15 cellular contexts compared by ENCODE assay signal in genomic region chr3:99394831-99395733, GRCh38.
DNase-seq lines count a peak whose midpoint lies in the region; ATAC-seq and TF ChIP-seq lines count a peak whose summit lies in the region.
"Had no signal": no experiment of that assay in that cellular context is flagged by ENCODE, and none has a peak within 500 bp of the region (broad histone marks: within the 10 kb centered on the region; RNA-seq: fewer than 3 reads in every experiment).

No MANE protein-coding gene starts in this region.

- TF ChIP-seq CTCF in fibroblast of the aortic adventitia (IDR thresholded peaks at IDR 0.05; ENCODE audit: insufficient read depth, low read length) (no peak), thoracic aorta (IDR thresholded peaks at IDR 0.05) (no peak)

- H3K9me3 ChIP-seq in thoracic aorta: peaks cover 12% of the 10 kb centered on the region

- ATAC-seq in SK-N-SH treated with all-trans-retinoic acid at 6 μM for 48 hours (peak; percentile 51; the same call in 2 of the 3 replicates), thoracic aorta (ENCODE audit: insufficient number of reproducible peaks, low FRiP score, low read depth) (peak; percentile 64)
- no peak for ATAC-seq in activated CD4-positive, alpha-beta T cell treated with anti-CD3 and anti-CD28 coated beads for 36 hours
- ATAC-seq: activated CD8-positive, alpha-beta T cell treated with anti-CD3 and anti-CD28 coated beads for 36 hours; natural killer cell treated with Interleukin-12 subunit alpha and Interleukin-12 subunit beta and Interleukin-15 and Interleukin-18, amount 100 ng/mL, for 72 hours; stimulated activated memory B cell treated with anti-CD40 and anti-IgM and Interleukin-4, amounts not matched to agents 10 μg/mL and 1 μg/mL and 100 μg/mL, for 72 hours had no signal

- H3K27ac ChIP-seq in thoracic aorta: peak overlapping the region in 1 of 2 donors; percentile 44
- H3K27ac ChIP-seq: HL-60 had no signal

- H3K27me3 Mint-ChIP-seq in activated CD4-positive, alpha-beta T cell treated with anti-CD3 and anti-CD28 coated beads for 36 hours: no peaks in the 10 kb centered on the region
- H3K27me3 Mint-ChIP-seq in activated naive CD4-positive, alpha-beta T cell treated with anti-CD3 and anti-CD28 coated beads, Interleukin-2, amount 10 ng/mL, durations not matched to agents 7 days and 5 days: no peaks in the 10 kb centered on the region
- H3K27me3 Mint-ChIP-seq: activated CD8-positive, alpha-beta T cell treated with anti-CD3 and anti-CD28 coated beads for 36 hours; activated naive CD4-positive, alpha-beta T cell treated with anti-CD3 and anti-CD28 coated beads, Interleukin-2, amount 50 U/mL, for 24 hours; natural killer cell treated with Interleukin-12 subunit alpha and Interleukin-12 subunit beta and Interleukin-15 and Interleukin-18, amount 100 ng/mL, for 72 hours; stimulated activated memory B cell treated with anti-CD40 and anti-IgM and Interleukin-4, amounts not matched to agents 10 μg/mL and 1 μg/mL and 100 μg/mL, for 72 hours had no signal

- H3K36me3 Mint-ChIP-seq in activated CD4-positive, alpha-beta T cell treated with anti-CD3 and anti-CD28 coated beads for 36 hours (ENCODE audit: low read depth): no peaks in the 10 kb centered on the region
- H3K36me3 Mint-ChIP-seq in activated naive CD4-positive, alpha-beta T cell treated with anti-CD3 and anti-CD28 coated beads, Interleukin-2, amount 10 ng/mL, durations not matched to agents 7 days and 5 days: no peaks in the 10 kb centered on the region
- H3K36me3 Mint-ChIP-seq: activated naive CD4-positive, alpha-beta T cell treated with anti-CD3 and anti-CD28 coated beads, Interleukin-2, amount 50 U/mL, for 24 hours; natural killer cell treated with Interleukin-12 subunit alpha and Interleukin-12 subunit beta and Interleukin-15 and Interleukin-18, amount 100 ng/mL, for 72 hours; stimulated activated memory B cell treated with anti-CD40 and anti-IgM and Interleukin-4, amounts not matched to agents 10 μg/mL and 1 μg/mL and 100 μg/mL, for 72 hours had no signal

- H3K4me1 Mint-ChIP-seq in activated CD4-positive, alpha-beta T cell treated with anti-CD3 and anti-CD28 coated beads for 36 hours: no peaks in the 10 kb centered on the region
- H3K4me1 Mint-ChIP-seq in activated naive CD4-positive, alpha-beta T cell treated with anti-CD3 and anti-CD28 coated beads, Interleukin-2, amount 10 ng/mL, durations not matched to agents 7 days and 5 days: no peaks in the 10 kb centered on the region
- H3K4me1 Mint-ChIP-seq: activated naive CD4-positive, alpha-beta T cell treated with anti-CD3 and anti-CD28 coated beads, Interleukin-2, amount 50 U/mL, for 24 hours; stimulated activated memory B cell treated with anti-CD40 and anti-IgM and Interleukin-4, amounts not matched to agents 10 μg/mL and 1 μg/mL and 100 μg/mL, for 72 hours had no signal

- no peaks in the 10 kb centered on the region for H3K27me3 ChIP-seq in thoracic aorta (replicated peaks; ENCODE audit: insufficient read depth)

- intact Hi-C loops in activated CD4-positive, alpha-beta T cell treated with anti-CD3 and anti-CD28 coated beads for 36 hours (cut with DNase I, micrococcal nuclease): no loop called here

- CTCF ChIA-PET in activated CD4-positive, alpha-beta T cell treated with anti-CD3 and anti-CD28 coated beads for 36 hours (lab: Charles Lee): no interaction called here
- CTCF ChIA-PET in activated naive CD4-positive, alpha-beta T cell treated with anti-CD3 and anti-CD28 coated beads, Interleukin-2, amount 10 ng/mL, durations not matched to agents 7 days and 5 days (lab: Charles Lee): no interaction called here

- peaks cover 12% of the 10 kb centered on the region for H3K9me3 Mint-ChIP-seq in activated CD4-positive, alpha-beta T cell treated with anti-CD3 and anti-CD28 coated beads for 36 hours (ENCODE audit: low read depth)
- H3K9me3 Mint-ChIP-seq in activated naive CD4-positive, alpha-beta T cell treated with anti-CD3 and anti-CD28 coated beads, Interleukin-2, amount 10 ng/mL, durations not matched to agents 7 days and 5 days: peaks cover 12% of the 10 kb centered on the region

- no peak overlapping the region for H3K4me3 Mint-ChIP-seq in activated CD4-positive, alpha-beta T cell treated with anti-CD3 and anti-CD28 coated beads for 36 hours
- H3K4me3 Mint-ChIP-seq in activated naive CD4-positive, alpha-beta T cell treated with anti-CD3 and anti-CD28 coated beads, Interleukin-2, amount 10 ng/mL, durations not matched to agents 7 days and 5 days: no peak overlapping the region
- H3K4me3 Mint-ChIP-seq: activated CD8-positive, alpha-beta T cell treated with anti-CD3 and anti-CD28 coated beads for 36 hours; activated naive CD4-positive, alpha-beta T cell treated with anti-CD3 and anti-CD28 coated beads, Interleukin-2, amount 50 U/mL, for 24 hours; natural killer cell treated with Interleukin-12 subunit alpha and Interleukin-12 subunit beta and Interleukin-15 and Interleukin-18, amount 100 ng/mL, for 72 hours; stimulated activated memory B cell treated with anti-CD40 and anti-IgM and Interleukin-4, amounts not matched to agents 10 μg/mL and 1 μg/mL and 100 μg/mL, for 72 hours had no signal

- H3K36me3 ChIP-seq in thoracic aorta: no peaks in the 10 kb centered on the region

- POLR2A ChIA-PET in activated CD4-positive, alpha-beta T cell treated with anti-CD3 and anti-CD28 coated beads for 36 hours (lab: Charles Lee): no interaction called here

- no peak overlapping the region for H3K27ac Mint-ChIP-seq in activated CD4-positive, alpha-beta T cell treated with anti-CD3 and anti-CD28 coated beads for 36 hours
- no peak overlapping the region for H3K27ac Mint-ChIP-seq in activated naive CD4-positive, alpha-beta T cell treated with anti-CD3 and anti-CD28 coated beads, Interleukin-2, amount 10 ng/mL, durations not matched to agents 7 days and 5 days
- H3K27ac Mint-ChIP-seq: activated CD8-positive, alpha-beta T cell treated with anti-CD3 and anti-CD28 coated beads for 36 hours; activated naive CD4-positive, alpha-beta T cell treated with anti-CD3 and anti-CD28 coated beads, Interleukin-2, amount 50 U/mL, for 24 hours; natural killer cell treated with Interleukin-12 subunit alpha and Interleukin-12 subunit beta and Interleukin-15 and Interleukin-18, amount 100 ng/mL, for 72 hours; stimulated activated memory B cell treated with anti-CD40 and anti-IgM and Interleukin-4, amounts not matched to agents 10 μg/mL and 1 μg/mL and 100 μg/mL, for 72 hours had no signal

- peaks cover 0 to 9% of the 10 kb centered on the region in 2 donors for H3K4me1 ChIP-seq in thoracic aorta (ENCODE audit: control insufficient read depth in 1 of 2, low read depth in 2 of 2)

- H3K4me3 ChIP-seq in fibroblast of the aortic adventitia (ENCODE audit: low read depth, low read length): no peak overlapping the region
- H3K4me3 ChIP-seq in thoracic aorta: no peak overlapping the region

- DNase-seq in HCEC 1CT (peak; percentile 94), fibroblast of the aortic adventitia (ENCODE audit: low read depth) (peak; percentile 91), thoracic aorta (ENCODE audit: low spot score) (no peak), HK-2 (ENCODE audit: unreplicated experiment) (no peak)
- DNase-seq in activated CD4-positive, alpha-beta T cell treated with anti-CD3 and anti-CD28 coated beads for 36 hours: no peak
- DNase-seq in activated naive CD4-positive, alpha-beta T cell treated with anti-CD3 and anti-CD28 coated beads, Interleukin-2, amount 10 ng/mL, durations not matched to agents 7 days and 5 days: no peak
- DNase-seq: activated CD8-positive, alpha-beta T cell treated with anti-CD3 and anti-CD28 coated beads for 36 hours; DND-41; effector CD4-positive, alpha-beta T cell; NCI-H82 had no signal

TF ChIP-seq in SK-N-SH treated with all-trans-retinoic acid at 6 μM for 48 hours, 23 proteins besides CTCF, POLR2A, EP300 and RAD21 (continues in another document):
- TF ChIP-seq, protein P1, sequence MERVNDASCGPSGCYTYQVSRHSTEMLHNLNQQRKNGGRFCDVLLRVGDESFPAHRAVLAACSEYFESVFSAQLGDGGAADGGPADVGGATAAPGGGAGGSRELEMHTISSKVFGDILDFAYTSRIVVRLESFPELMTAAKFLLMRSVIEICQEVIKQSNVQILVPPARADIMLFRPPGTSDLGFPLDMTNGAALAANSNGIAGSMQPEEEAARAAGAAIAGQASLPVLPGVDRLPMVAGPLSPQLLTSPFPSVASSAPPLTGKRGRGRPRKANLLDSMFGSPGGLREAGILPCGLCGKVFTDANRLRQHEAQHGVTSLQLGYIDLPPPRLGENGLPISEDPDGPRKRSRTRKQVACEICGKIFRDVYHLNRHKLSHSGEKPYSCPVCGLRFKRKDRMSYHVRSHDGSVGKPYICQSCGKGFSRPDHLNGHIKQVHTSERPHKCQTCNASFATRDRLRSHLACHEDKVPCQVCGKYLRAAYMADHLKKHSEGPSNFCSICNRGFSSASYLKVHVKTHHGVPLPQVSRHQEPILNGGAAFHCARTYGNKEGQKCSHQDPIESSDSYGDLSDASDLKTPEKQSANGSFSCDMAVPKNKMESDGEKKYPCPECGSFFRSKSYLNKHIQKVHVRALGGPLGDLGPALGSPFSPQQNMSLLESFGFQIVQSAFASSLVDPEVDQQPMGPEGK (CRISPR knock-in tag; IDR thresholded peaks at IDR 0.05; ENCODE audit: borderline replicate concordance): no peak
- TF ChIP-seq ISL1 (CRISPR knock-in tag; IDR thresholded peaks at IDR 0.05): no peak
- no peak for TF ChIP-seq ESRRG (CRISPR knock-in tag; IDR thresholded peaks at IDR 0.05)
- TF ChIP-seq, protein P2, sequence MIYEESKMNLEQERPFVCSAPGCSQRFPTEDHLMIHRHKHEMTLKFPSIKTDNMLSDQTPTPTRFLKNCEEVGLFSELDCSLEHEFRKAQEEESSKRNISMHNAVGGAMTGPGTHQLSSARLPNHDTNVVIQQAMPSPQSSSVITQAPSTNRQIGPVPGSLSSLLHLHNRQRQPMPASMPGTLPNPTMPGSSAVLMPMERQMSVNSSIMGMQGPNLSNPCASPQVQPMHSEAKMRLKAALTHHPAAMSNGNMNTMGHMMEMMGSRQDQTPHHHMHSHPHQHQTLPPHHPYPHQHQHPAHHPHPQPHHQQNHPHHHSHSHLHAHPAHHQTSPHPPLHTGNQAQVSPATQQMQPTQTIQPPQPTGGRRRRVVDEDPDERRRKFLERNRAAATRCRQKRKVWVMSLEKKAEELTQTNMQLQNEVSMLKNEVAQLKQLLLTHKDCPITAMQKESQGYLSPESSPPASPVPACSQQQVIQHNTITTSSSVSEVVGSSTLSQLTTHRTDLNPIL (CRISPR knock-in tag; IDR thresholded peaks at IDR 0.05; ENCODE audit: low read depth): no peak
- no peak for TF ChIP-seq ZNF70 (CRISPR knock-in tag; IDR thresholded peaks at IDR 0.05)
- no peak for TF ChIP-seq ZFP3 (CRISPR knock-in tag; IDR thresholded peaks at IDR 0.05)
- no peak for TF ChIP-seq TCF4 (CRISPR knock-in tag; IDR thresholded peaks at IDR 0.05; ENCODE audit: borderline replicate concordance)
- TF ChIP-seq RARB (CRISPR knock-in tag; IDR thresholded peaks at IDR 0.05): no peak
- TF ChIP-seq OSR1 (CRISPR knock-in tag; IDR thresholded peaks at IDR 0.05): no peak
- TF ChIP-seq ARNTL (CRISPR knock-in tag; IDR thresholded peaks at IDR 0.05; ENCODE audit: borderline replicate concordance, low read depth): no peak
- TF ChIP-seq PPARA (CRISPR knock-in tag; IDR thresholded peaks at IDR 0.05; ENCODE audit: borderline replicate concordance): no peak

Comparison
In these comparisons a context has a peak if more than half of its experiments do, and no peak if none do; other contexts are left out.
1. DNase-seq: peak in HCEC 1CT (single experiment) and fibroblast of the aortic adventitia (single experiment); none in thoracic aorta (single experiment), HK-2 (single experiment), activated CD4-positive, alpha-beta T cell treated with anti-CD3 and anti-CD28 coated beads for 36 hours (single experiment) and activated naive CD4-positive, alpha-beta T cell treated with anti-CD3 and anti-CD28 coated beads, Interleukin-2, amount 10 ng/mL, durations not matched to agents 7 days and 5 days (single experiment).